ENCODE assay signal across 9 cellular contexts in genomic region chr6:168150551-168151444, GRCh38.
DNase-seq lines count a peak whose midpoint lies in the region; ATAC-seq, FAIRE-seq and TF ChIP-seq lines count a peak whose summit lies in the region.
"Had no signal": no experiment of that assay in that cellular context is flagged by ENCODE, and none has a peak within 500 bp of the region (broad histone marks: within the 10 kb centered on the region; RNA-seq: fewer than 3 reads in every experiment).

No MANE protein-coding gene starts in this region.

- DNase-seq in ACHN (peak; percentile 9), H1 (ENCODE audit: low read depth in 1 of 2, low spot score in 2 of 2) (peak in 1 of 2 experiments; percentile 50), mucosa of gallbladder (ENCODE audit: low spot score) (peak; percentile 12), NCI-H146 (lab: John Stamatoyannopoulos, UW) (no peak)
- no peak for DNase-seq in stimulated activated naive CD4-positive, alpha-beta T cell treated with Interleukin-2 at 50 U/mL for 16 hours (lab: John Stamatoyannopoulos, UW)
- DNase-seq: NK-92 treated with Interleukin-12 subunit alpha and Interleukin-12 subunit beta, amount 100 ng/mL, for 24 hours had no signal

- no peak overlapping the region for H3K4ac ChIP-seq in H1 (replicated peaks; ENCODE audit: insufficient read length, low read depth, low read length)

- H3K4me2 ChIP-seq in H1 (ENCODE audit: insufficient read depth in 1 of 2, low read depth in 2 of 2, low read length in 2 of 2): no peak overlapping the region

- no peak for TF ChIP-seq POLR2A in H1 (IDR thresholded peaks at IDR 0.05; ENCODE audit: control extremely low read depth in 1 of 2, low read depth in 2 of 2, low read length in 2 of 2)

- H3K14ac ChIP-seq in H1 (ENCODE audit: insufficient read length): no peak overlapping the region

- no peaks in the 10 kb centered on the region for H4K20me1 ChIP-seq in H1 (replicated peaks in 1 of 2; ENCODE audit: control insufficient read depth in 1 of 2, insufficient read depth in 2 of 2, low read length in 2 of 2)

- in situ Hi-C loops in ACHN (cut with HindIII; ENCODE audit: low pct_ligation_motif_present, low pct_unique_long_range_greater_than_20kb, low sequenced_read_pairs): no loop called here

- H4K5ac ChIP-seq in H1 (ENCODE audit: insufficient read length, low read depth, low read length): no peak overlapping the region

- no peaks in the 10 kb centered on the region for H3K9me3 ChIP-seq in H1 (ENCODE audit: insufficient read depth in 2 of 2, low read depth in 1 of 2, low read length in 1 of 2)

- H4K91ac ChIP-seq in H1 (replicated peaks; ENCODE audit: insufficient read length, low read length): no peak overlapping the region

- no peak for FAIRE-seq in H1 (lab: Jason Lieb, UNC)

- H3K9ac ChIP-seq in H1 (replicated peaks in 1 of 4; ENCODE audit: extremely low read depth in 1 of 4, low read depth in 3 of 4, low read length in 3 of 4): no peak overlapping the region

- no peak overlapping the region for H3K18ac ChIP-seq in H1 (ENCODE audit: extremely low read depth, low read length)

- H2BK20ac ChIP-seq in H1 (ENCODE audit: low read length): no peak overlapping the region; the same call in 1 of the 2 replicates

- no peak overlapping the region; the same call in 1 of the 2 replicates for H2AK5ac ChIP-seq in H1 (ENCODE audit: low read depth, low read length)

- no peak overlapping the region for H2BK12ac ChIP-seq in H1 (ENCODE audit: low read depth, low read length)

- POLR2A ChIA-PET in H1 (lab: Charles Lee; ENCODE audit: partially characterized antibody): no interaction called here

- H2BK15ac ChIP-seq in H1 (ENCODE audit: low read length): no peak overlapping the region; the same call in 1 of the 2 replicates

- H3K27ac ChIP-seq in H1 (ENCODE audit: low read depth, low read length): no peak overlapping the region

- no peak overlapping the region for H3K56ac ChIP-seq in H1 (replicated peaks; ENCODE audit: insufficient read length, low read depth, low read length)

- no peak overlapping the region for H2BK120ac ChIP-seq in H1 (replicated peaks; ENCODE audit: low read depth, low read length)

- H3K4me1 ChIP-seq in H1 (replicated peaks in 1 of 4; ENCODE audit: control insufficient read depth in 3 of 4, insufficient read depth in 4 of 4, low read length in 3 of 4): peaks cover 0 to 3% (median 1%) of the 10 kb centered on the region in 4 experiments; a peak in 3 of 7 replicates

- 86% methylated on average over 29 of the region's 30 CpGs; no CpG with 5 or more reads in 1 of the 2 experiments for WGBS in H1 (ENCODE audit: extremely low coverage in 1 of 2, insufficient coverage in 1 of 2, insufficient read length in 1 of 2, insufficient replicate concordance in 2 of 2, low coverage in 1 of 2, low lambda C conversion rate in 2 of 2, missing lambda C conversion rate in 1 of 2), 2 experiments

- 0 out of 7 replicates have a peak, but pooled peaks cover 0 to 2% (median 0%) of the 10 kb centered on the region in 4 experiments for H3K27me3 ChIP-seq in H1 (replicated peaks in 1 of 4; ENCODE audit: control insufficient read depth in 3 of 4, extremely low read depth in 1 of 4, insufficient read depth in 3 of 4, low read length in 3 of 4)

- H4K8ac ChIP-seq in H1 (ENCODE audit: extremely low read depth, insufficient read depth, low read length): no peak overlapping the region

- H3K36me3 ChIP-seq in H1 (ENCODE audit: control insufficient read depth in 2 of 4, insufficient read depth in 4 of 4, low read length in 3 of 4): no peaks in the 10 kb centered on the region

- TF ChIP-seq RAD21 in Ishikawa (IDR thresholded peaks at IDR 0.05; ENCODE audit: low read depth) (peak; percentile 72), H1 (IDR thresholded peaks at IDR 0.05 in 1 of 2, conservative IDR thresholded peaks at IDR 0.05 in 1 of 2; ENCODE audit: low read depth in 2 of 2, low read length in 2 of 2) (peak; percentile 82 to 88)

- TF ChIP-seq EP300 in Ishikawa (IDR thresholded peaks at IDR 0.05; ENCODE audit: borderline replicate concordance) (no peak), H1 (IDR thresholded peaks at IDR 0.05; ENCODE audit: borderline replicate concordance in 1 of 2, low read depth in 2 of 2, low read length in 2 of 2) (no peak)

- no peaks in the 10 kb centered on the region for H3K23me2 ChIP-seq in H1 (ENCODE audit: low read depth, low read length)

- no peak overlapping the region for H2AFZ ChIP-seq in H1 (ENCODE audit: low read length)

- CTCF ChIA-PET in H1 (lab: Charles Lee; ENCODE audit: partially characterized antibody): interaction anchor here (0.7 to 1.7 kb wide), 6 partner anchors 18 to 968 kb away, joined by 3 to 4 read pairs (median 3); no protein-coding TSS in a partner anchor

- H3K79me1 ChIP-seq in H1 (ENCODE audit: low read depth, low read length): no peaks in the 10 kb centered on the region

- peak; percentile 54 to 61 (median 59) for TF ChIP-seq CTCF in H1 (IDR thresholded peaks at IDR 0.05; ENCODE audit: control extremely low read depth in 1 of 3, insufficient read depth in 1 of 3, low read depth in 1 of 3, low read length in 3 of 3)

- ATAC-seq in HG03439 (IDR thresholded peaks at IDR 0.05; ENCODE audit: unreplicated experiment) (no peak), GM21723 (IDR thresholded peaks at IDR 0.05; ENCODE audit: unreplicated experiment) (no peak)

- peak overlapping the region; percentile 49; the same call in 1 of the 2 replicates for H2BK5ac ChIP-seq in H1 (ENCODE audit: low read depth, low read length)

- H3K79me2 ChIP-seq in H1 (ENCODE audit: control insufficient read depth in 1 of 2, insufficient read depth in 2 of 2, low read length in 2 of 2): no peaks in the 10 kb centered on the region

- H3K4me3 ChIP-seq in H1 (ENCODE audit: extremely low read depth in 1 of 4, insufficient read depth in 2 of 4, low read depth in 3 of 4, low read length in 4 of 4): no peak overlapping the region

- H3K23ac ChIP-seq in H1 (ENCODE audit: insufficient read length): no peak overlapping the region

TF ChIP-seq in Ishikawa, 13 proteins besides CTCF, POLR2A, EP300 and RAD21 (continues in another document):
- TF ChIP-seq FOXM1 (IDR thresholded peaks at IDR 0.05; ENCODE audit: borderline replicate concordance, low read depth) (no peak), TAF1 (IDR thresholded peaks at IDR 0.05; ENCODE audit: low read depth) (no peak), USF1 (IDR thresholded peaks at IDR 0.05) (no peak), MAX (IDR thresholded peaks at IDR 0.05) (no peak), CEBPB (IDR thresholded peaks at IDR 0.05) (no peak)

TF ChIP-seq in H1, 55 proteins besides CTCF, POLR2A, EP300 and RAD21:
- no peak for TF ChIP-seq ASH2L (IDR thresholded peaks at IDR 0.05; ENCODE audit: low read length)
- no peak for TF ChIP-seq CREB1 (IDR thresholded peaks at IDR 0.05)
- peak; percentile 43; the same call in 1 of the 2 replicates for TF ChIP-seq E2F6 (IDR thresholded peaks at IDR 0.05)
- no peak for TF ChIP-seq HDAC6 (IDR thresholded peaks at IDR 0.05; ENCODE audit: low read depth, low read length)
- no peak for TF ChIP-seq KDM1A (IDR thresholded peaks at IDR 0.05; ENCODE audit: borderline replicate concordance, low read length)
- TF ChIP-seq MAX (IDR thresholded peaks at IDR 0.05): 0 out of 2 replicates have a peak, but pooled peaks have one; percentile 29
- TF ChIP-seq SIRT6 (IDR thresholded peaks at IDR 0.05; ENCODE audit: low read length): no peak
- TF ChIP-seq TBP (IDR thresholded peaks at IDR 0.05; ENCODE audit: low read depth, low read length): no peak
- no peak for TF ChIP-seq GTF2F1 (IDR thresholded peaks at IDR 0.05; ENCODE audit: borderline replicate concordance, low read depth, low read length)

Comparison
In these comparisons a context has a peak if more than half of its experiments do, and no peak if none do; other contexts are left out.
1. DNase-seq: peak in ACHN (single experiment) and mucosa of gallbladder (single experiment); none in NCI-H146 (single experiment) and stimulated activated naive CD4-positive, alpha-beta T cell treated with Interleukin-2 at 50 U/mL for 16 hours (single experiment).